In genomic region chr15:84725001-84725491, GRCh38 we compare ENCODE assay signal across 8 cellular contexts. TPM values are rescaled to one million over a fixed set of nuclear protein-coding genes. Genes with fewer than 3 reads are reported as not detected.
DNase-seq lines count a peak whose midpoint lies in the region; ATAC-seq and TF ChIP-seq lines count a peak whose summit lies in the region.

No MANE protein-coding gene starts in this region.

- H2BK20ac ChIP-seq in IMR-90 (ENCODE audit: low read depth, low read length): no peak overlapping the region

- peak; percentile 71 for ATAC-seq in GM18861 (IDR thresholded peaks at IDR 0.05; ENCODE audit: unreplicated experiment)
- ATAC-seq in IMR-90 (ENCODE audit: low read depth): 0 out of 2 replicates have a peak, but pooled peaks have one; percentile 37
- ATAC-seq in memory B cell (ENCODE audit: low read depth): peak; percentile 85

- TF ChIP-seq RAD21 in IMR-90 (IDR thresholded peaks at IDR 0.05; ENCODE audit: low read length): no peak

- H3K4me3 Mint-ChIP-seq in activated naive CD8-positive, alpha-beta T cell: peak overlapping the region; percentile 24
- H3K4me3 Mint-ChIP-seq in memory B cell (peak overlapping the region; percentile 67), type B pancreatic cell (no peak overlapping the region)

- H3K4me3 ChIP-seq in IMR-90 (ENCODE audit: insufficient read depth, low read depth, low read length): no peak overlapping the region
- no peak overlapping the region for H3K4me3 ChIP-seq in hepatocyte

- H4K8ac ChIP-seq in IMR-90 (ENCODE audit: low read depth in 2 of 2, low read length in 2 of 2): peak overlapping the region; percentile 77; a peak in 3 of 4 replicates

- DNase-seq in IMR-90: peak; percentile 15
- DNase-seq in memory B cell (ENCODE audit: low spot score in 2 of 2): no peak
- DNase-seq in type B pancreatic cell (ENCODE audit: extremely low spot score, unreplicated experiment): no peak
- no peak for DNase-seq in NCI-H1048 (lab: John Stamatoyannopoulos, UW)
- DNase-seq in mesenteric fat pad (ENCODE audit: low spot score): no peak
- no peak for DNase-seq in hepatocyte (ENCODE audit: low spot score)

- H3K4me2 ChIP-seq in IMR-90 (ENCODE audit: low read depth, low read length) (no peak overlapping the region), hepatocyte (no peak overlapping the region)

- H3K27me3 ChIP-seq in IMR-90 (ENCODE audit: control insufficient read depth, insufficient read depth, low read length) (no peaks in the 10 kb centered on the region), hepatocyte (no peaks in the 10 kb centered on the region)

- no peak overlapping the region for H2AK9ac ChIP-seq in IMR-90 (replicated peaks; ENCODE audit: low read depth, low read length, poor library complexity)

- no CpG with 5 or more reads among the region's 1 CpG for WGBS in IMR-90 (ENCODE audit: extremely low coverage in 2 of 2, insufficient read length in 1 of 2), 2 experiments
- WGBS in hepatocyte (ENCODE audit: low lambda C conversion rate, missing lambda C conversion rate): 13% methylated on average over 1 of the region's 1 CpG

- H3K9ac ChIP-seq in IMR-90 (ENCODE audit: low read depth, low read length): no peak overlapping the region

- no peak for TF ChIP-seq CTCF in IMR-90 (conservative IDR thresholded peaks at IDR 0.05; ENCODE audit: low read depth, low read length)
- no peak for TF ChIP-seq CTCF in type B pancreatic cell (conservative IDR thresholded peaks at IDR 0.05)
- no peak for TF ChIP-seq CTCF in hepatocyte (IDR thresholded peaks at IDR 0.05; ENCODE audit: poor library complexity)

- no peaks in the 10 kb centered on the region for H3K36me3 Mint-ChIP-seq in activated naive CD8-positive, alpha-beta T cell
- no peaks in the 10 kb centered on the region for H3K36me3 Mint-ChIP-seq in memory B cell
- H3K36me3 Mint-ChIP-seq in type B pancreatic cell: no peaks in the 10 kb centered on the region

- peak overlapping the region; percentile 34 for H2BK5ac ChIP-seq in IMR-90 (ENCODE audit: low read depth, low read length, poor library complexity, severe bottlenecking)

- H3K18ac ChIP-seq in IMR-90 (ENCODE audit: low read depth, low read length): peak overlapping the region; percentile 37; the same call in 1 of the 2 replicates

- in situ Hi-C loops in IMR-90 (cut with MboI; ENCODE audit: low sequenced_read_pairs): no loop called here

- BruUV-seq in IMR-90 (replicated peaks; lab: Mats Ljungman, UMichigan): no TSS peak

- dilution Hi-C loops in IMR-90 (cut with HindIII; ENCODE audit: low sequenced_read_pairs, unreplicated experiment): no loop called here

- H3K56ac ChIP-seq in IMR-90 (ENCODE audit: extremely low read depth, insufficient read depth, low read length): no peak overlapping the region

- H2AK5ac ChIP-seq in IMR-90 (ENCODE audit: low read depth, low read length): no peak overlapping the region

- H3K36me3 ChIP-seq in IMR-90 (ENCODE audit: control insufficient read depth, insufficient read depth, low read length): no peaks in the 10 kb centered on the region
- H3K36me3 ChIP-seq in hepatocyte (replicated peaks; ENCODE audit: insufficient read depth, low read depth): no peaks in the 10 kb centered on the region

- peak overlapping the region; percentile 61 for H4K91ac ChIP-seq in IMR-90 (ENCODE audit: insufficient read depth, low read depth, low read length)

- no peak overlapping the region; the same call in 2 of the 3 replicates for H2BK15ac ChIP-seq in IMR-90 (ENCODE audit: low read depth, low read length)

- POLR2A ChIA-PET in IMR-90 (lab: Charles Lee; ENCODE audit: unreplicated experiment): no interaction called here

- H2BK120ac ChIP-seq in IMR-90 (ENCODE audit: low read depth, low read length): 0 out of 2 replicates have a peak overlapping the region, but pooled peaks have one; percentile 19

- H3K79me1 ChIP-seq in IMR-90 (ENCODE audit: low read depth in 1 of 2, low read length in 2 of 2): no peaks in the 10 kb centered on the region

- no peak for TF ChIP-seq POLR2A in IMR-90 (IDR thresholded peaks at IDR 0.05; ENCODE audit: low read depth, low read length)

- intact Hi-C loops in IMR-90 (cut with micrococcal nuclease): no loop called here

- H3K9me3 ChIP-seq in IMR-90 (ENCODE audit: control insufficient read depth, insufficient read depth, low read length) (no peaks in the 10 kb centered on the region), hepatocyte (ENCODE audit: low read depth) (no peaks in the 10 kb centered on the region)

- no peaks in the 10 kb centered on the region for H3K9me2 ChIP-seq in hepatocyte (replicated peaks; ENCODE audit: insufficient read depth)

- H3K14ac ChIP-seq in IMR-90 (replicated peaks; ENCODE audit: low read depth, low read length): peak overlapping the region; percentile 78

- H3K9me3 Mint-ChIP-seq in activated naive CD8-positive, alpha-beta T cell (ENCODE audit: low read depth): no peaks in the 10 kb centered on the region
- no peaks in the 10 kb centered on the region for H3K9me3 Mint-ChIP-seq in memory B cell
- no peaks in the 10 kb centered on the region for H3K9me3 Mint-ChIP-seq in type B pancreatic cell

- H3K27me3 Mint-ChIP-seq in activated naive CD8-positive, alpha-beta T cell: no peaks in the 10 kb centered on the region
- H3K27me3 Mint-ChIP-seq in memory B cell (no peaks in the 10 kb centered on the region), type B pancreatic cell (no peaks in the 10 kb centered on the region)

- H2AFZ ChIP-seq in IMR-90 (replicated peaks; ENCODE audit: low read length, poor library complexity) (peak overlapping the region; percentile 93), hepatocyte (no peak overlapping the region)

- H3K27ac ChIP-seq in IMR-90 (ENCODE audit: insufficient read depth, low read length): no peak overlapping the region
- H3K27ac ChIP-seq in hepatocyte: no peak overlapping the region

- H3K27ac Mint-ChIP-seq in activated naive CD8-positive, alpha-beta T cell: peak overlapping the region; percentile 86
- H3K27ac Mint-ChIP-seq in memory B cell (peak overlapping the region; percentile 76), type B pancreatic cell (no peak overlapping the region)

- H3K4ac ChIP-seq in IMR-90 (ENCODE audit: low read depth, low read length): peak overlapping the region; percentile 70; the same call in 1 of the 2 replicates

- CTCF ChIA-PET in IMR-90 (lab: Yijun Ruan, JAX): interaction anchor here (0.6 kb wide), 1 partner anchor 40 kb away, joined by 3 read pairs; no protein-coding TSS in a partner anchor

- peaks cover 2% of the 10 kb centered on the region; the same call in 1 of the 2 replicates for H3K4me1 ChIP-seq in IMR-90 (ENCODE audit: control insufficient read depth, insufficient read depth, low read length)
- no peaks in the 10 kb centered on the region for H3K4me1 ChIP-seq in hepatocyte (ENCODE audit: insufficient read depth)

- H3K9me1 ChIP-seq in IMR-90 (ENCODE audit: insufficient read depth, low read length): 0 out of 2 replicates have a peak, but pooled peaks cover 8% of the 10 kb centered on the region

- H3K23ac ChIP-seq in IMR-90 (ENCODE audit: low read depth, low read length): peak overlapping the region; percentile 78; the same call in 1 of the 2 replicates

- H3K4me1 Mint-ChIP-seq in activated naive CD8-positive, alpha-beta T cell (ENCODE audit: low read depth): peaks cover 43% of the 10 kb centered on the region
- peaks cover 34% of the 10 kb centered on the region for H3K4me1 Mint-ChIP-seq in memory B cell
- H3K4me1 Mint-ChIP-seq in type B pancreatic cell (ENCODE audit: unreplicated experiment): no peaks in the 10 kb centered on the region

- H4K5ac ChIP-seq in IMR-90 (ENCODE audit: low read depth, low read length): peak overlapping the region; percentile 46

- no peaks in the 10 kb centered on the region for H3K79me2 ChIP-seq in hepatocyte

- H4K20me1 ChIP-seq in IMR-90 (ENCODE audit: insufficient read depth, low read length) (no peaks in the 10 kb centered on the region), hepatocyte (ENCODE audit: insufficient read depth, poor library complexity, severe bottlenecking) (no peaks in the 10 kb centered on the region)

TF ChIP-seq in IMR-90, 13 proteins besides CTCF, POLR2A, EP300 and RAD21 (continues in another document):
- TF ChIP-seq MAZ (IDR thresholded peaks at IDR 0.05; ENCODE audit: borderline replicate concordance, low read depth, low read length) (no peak), ELK1 (IDR thresholded peaks at IDR 0.05; ENCODE audit: borderline replicate concordance, low read depth, low read length) (no peak), RFX5 (IDR thresholded peaks at IDR 0.05; ENCODE audit: low read depth, low read length) (no peak), MAFK (IDR thresholded peaks at IDR 0.05; ENCODE audit: low read depth, low read length) (no peak), FOS (IDR thresholded peaks at IDR 0.05; ENCODE audit: low read depth, low read length) (no peak), RCOR1 (IDR thresholded peaks at IDR 0.05; ENCODE audit: insufficient replicate concordance, low read length) (no peak), MXI1 (IDR thresholded peaks at IDR 0.05; ENCODE audit: borderline replicate concordance, low read depth, low read length) (no peak), CHD1 (IDR thresholded peaks at IDR 0.05; ENCODE audit: low read depth, low read length) (no peak), CEBPB (IDR thresholded peaks at IDR 0.05; ENCODE audit: low read depth, low read length) (no peak), SMC3 (IDR thresholded peaks at IDR 0.05; ENCODE audit: low read depth, low read length) (no peak)

RNA-seq across cellular contexts. Expression of gene SEC11A, which starts 9.1 kb away (rescaled TPM):
- 62.4 and 233 TPM in 2 replicates for total RNA-seq in IMR-90 (2012; rRNA removed)
- 91.8 and 108 TPM in 2 replicates for polyA plus RNA-seq in IMR-90 (2012; rRNA removed)
- polyA plus RNA-seq in IMR-90 (2012; cell fraction: cytosol; rRNA removed): 25.8 and 29.3 TPM in 2 replicates
- polyA plus RNA-seq in IMR-90 (2012; cell fraction: nucleus; rRNA removed; ENCODE audit: low replicate concordance): 9.2 and 24.9 TPM in 2 replicates
- total RNA-seq in type B pancreatic cell (ENCODE audit: low replicate concordance): 178 and 185 TPM in 2 replicates
- 142 TPM for total RNA-seq in mesenteric fat pad
- total RNA-seq in hepatocyte: 271 and 295 TPM in 2 replicates
- 198 and 218 TPM in 2 replicates for polyA plus RNA-seq in hepatocyte

RNA-seq across cellular contexts. Expression of gene ZNF592, which starts 23.3 kb away (rescaled TPM):
- total RNA-seq in IMR-90 (2012; rRNA removed) (4.2 and 4.3 TPM in 2 replicates), type B pancreatic cell (ENCODE audit: low replicate concordance) (26.4 and 26.8 TPM in 2 replicates), mesenteric fat pad (30.1 TPM), hepatocyte (11.0 and 14.4 TPM in 2 replicates)
- polyA plus RNA-seq in IMR-90 (2012; rRNA removed) (10.2 and 11.5 TPM in 2 replicates), hepatocyte (14.4 and 17.6 TPM in 2 replicates)
- polyA plus RNA-seq in IMR-90 (2012; cell fraction: cytosol; rRNA removed): 5.6 and 7.5 TPM in 2 replicates
- polyA plus RNA-seq in IMR-90 (2012; cell fraction: nucleus; rRNA removed; ENCODE audit: low replicate concordance): 19.3 and 29.4 TPM in 2 replicates
